In the genomic region with DNA sequence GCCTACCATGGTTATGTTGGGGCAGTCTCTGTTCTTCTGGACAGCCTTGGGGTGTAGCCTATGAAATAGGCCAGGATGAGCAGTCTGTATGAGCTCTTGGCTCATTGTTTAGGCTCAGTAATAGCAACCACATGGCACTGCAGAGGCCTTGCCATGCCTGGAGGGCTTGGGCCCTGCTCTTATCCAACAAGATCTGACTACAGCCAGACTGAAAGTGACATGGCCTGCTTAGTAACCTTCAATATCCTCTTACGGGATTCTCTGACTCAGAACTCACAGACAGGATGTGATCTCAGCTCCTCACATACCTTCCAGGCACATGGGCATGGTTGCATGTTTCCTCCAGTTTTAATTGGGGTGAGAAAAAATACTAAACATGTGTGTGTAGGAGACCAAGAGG, we compare ENCODE assay signal across 8 cellular contexts.
DNase-seq lines count a peak whose midpoint lies in the region; ATAC-seq and TF ChIP-seq lines count a peak whose summit lies in the region.

No MANE protein-coding gene starts in this region.

- POLR2A ChIA-PET in activated CD4-positive, alpha-beta T cell treated with anti-CD3 and anti-CD28 coated beads, Interleukin-2, amount 10 ng/mL, durations not matched to agents 7 days and 5 days (lab: Charles Lee) = interaction anchor here (0.6 kb wide), 1 partner anchor 835 kb away, joined by 5 read pairs; no protein-coding TSS in a partner anchor

- no peak for TF ChIP-seq EP300 in stomach (IDR thresholded peaks at IDR 0.05)

- no peak for TF ChIP-seq POLR2A in stomach (IDR thresholded peaks at IDR 0.05)

- H3K27ac Mint-ChIP-seq in activated CD4-positive, alpha-beta T cell treated with anti-CD3 and anti-CD28 coated beads, Interleukin-2, amount 10 ng/mL, durations not matched to agents 7 days and 5 days = peak overlapping the region; percentile 74
- H3K27ac Mint-ChIP-seq in endothelial cell (ENCODE audit: unreplicated experiment) = no peak overlapping the region

- peaks cover 17% of the 10 kb centered on the region for H3K4me1 Mint-ChIP-seq in activated CD4-positive, alpha-beta T cell treated with anti-CD3 and anti-CD28 coated beads, Interleukin-2, amount 10 ng/mL, durations not matched to agents 7 days and 5 days
- H3K4me1 Mint-ChIP-seq in endothelial cell (ENCODE audit: unreplicated experiment) = peaks cover 5% of the 10 kb centered on the region

- CTCF ChIA-PET in activated CD4-positive, alpha-beta T cell treated with anti-CD3 and anti-CD28 coated beads, Interleukin-2, amount 10 ng/mL, durations not matched to agents 7 days and 5 days (lab: Charles Lee) = interaction anchor here (0.6 to 1.2 kb wide), 6 partner anchors 9 to 327 kb away, joined by 3 to 4 read pairs (median 3); no protein-coding TSS in a partner anchor

- no peak for DNase-seq in heart right ventricle
- no peak for DNase-seq in right atrium auricular region (ENCODE audit: low spot score)
- DNase-seq in activated CD4-positive, alpha-beta T cell treated with anti-CD3 and anti-CD28 coated beads, Interleukin-2, amount 10 ng/mL, durations not matched to agents 7 days and 5 days = peak; percentile 49
- peak; percentile 98 for DNase-seq in fibroblast of peridontal ligament (ENCODE audit: extremely low read depth)
- DNase-seq in stimulated activated CD8-positive, alpha-beta memory T cell treated with anti-CD3 and anti-CD28 coated beads, Interleukin-2, amount 100 ng/mL, for 48 hours (ENCODE audit: low read depth in 2 of 2) = peak; percentile 26 to 28
- no peak for DNase-seq in endothelial cell (ENCODE audit: low spot score)
- no peak for DNase-seq in stomach

- peaks cover 0 to 24% (median 5%) of the 10 kb centered on the region in 9 donors for H3K4me1 ChIP-seq in heart right ventricle
- H3K4me1 ChIP-seq in right atrium auricular region = no peaks in the 10 kb centered on the region
- peaks cover 0 to 10% (median 1%) of the 10 kb centered on the region in 4 donors for H3K4me1 ChIP-seq in stomach

- H3K27me3 ChIP-seq in heart right ventricle (no peaks in the 10 kb centered on the region), right atrium auricular region (no peaks in the 10 kb centered on the region), stomach (no peaks in the 10 kb centered on the region)

- peaks cover 21% of the 10 kb centered on the region for H3K9me3 Mint-ChIP-seq in activated CD4-positive, alpha-beta T cell treated with anti-CD3 and anti-CD28 coated beads, Interleukin-2, amount 10 ng/mL, durations not matched to agents 7 days and 5 days
- no peaks in the 10 kb centered on the region for H3K9me3 Mint-ChIP-seq in endothelial cell (ENCODE audit: unreplicated experiment)

- peaks cover 8% of the 10 kb centered on the region for H3K36me3 Mint-ChIP-seq in activated CD4-positive, alpha-beta T cell treated with anti-CD3 and anti-CD28 coated beads, Interleukin-2, amount 10 ng/mL, durations not matched to agents 7 days and 5 days (ENCODE audit: low read depth)
- H3K36me3 Mint-ChIP-seq in endothelial cell (ENCODE audit: low read depth, unreplicated experiment) = no peaks in the 10 kb centered on the region

- ATAC-seq in heart right ventricle (peak in 5 of 8 donors; percentile 65 to 90 (median 70)), HG03139 (IDR thresholded peaks at IDR 0.05; ENCODE audit: unreplicated experiment) (peak; percentile 90)

- no peak overlapping the region for H3K4me3 Mint-ChIP-seq in activated CD4-positive, alpha-beta T cell treated with anti-CD3 and anti-CD28 coated beads, Interleukin-2, amount 10 ng/mL, durations not matched to agents 7 days and 5 days
- no peak overlapping the region for H3K4me3 Mint-ChIP-seq in endothelial cell (ENCODE audit: unreplicated experiment)

- H3K4me3 ChIP-seq in heart right ventricle (no peak overlapping the region), right atrium auricular region (no peak overlapping the region), stomach (no peak overlapping the region)

- H3K27ac ChIP-seq in heart right ventricle (peak overlapping the region in 3 of 10 donors; percentile 46 to 83 (median 54)), right atrium auricular region (peak overlapping the region in 1 of 2 donors; percentile 21), stomach (peak overlapping the region in 1 of 5 donors; percentile 33)

- H3K9me3 ChIP-seq in heart right ventricle (no peaks in the 10 kb centered on the region), right atrium auricular region (no peaks in the 10 kb centered on the region), stomach (no peaks in the 10 kb centered on the region)

- H3K27me3 Mint-ChIP-seq in activated CD4-positive, alpha-beta T cell treated with anti-CD3 and anti-CD28 coated beads, Interleukin-2, amount 10 ng/mL, durations not matched to agents 7 days and 5 days = no peaks in the 10 kb centered on the region
- H3K27me3 Mint-ChIP-seq in endothelial cell (ENCODE audit: unreplicated experiment) = no peaks in the 10 kb centered on the region

- no peak for TF ChIP-seq CTCF in heart right ventricle (IDR thresholded peaks at IDR 0.05)
- no peak for TF ChIP-seq CTCF in right atrium auricular region (IDR thresholded peaks at IDR 0.05)
- TF ChIP-seq CTCF in endothelial cell (IDR thresholded peaks at IDR 0.05; ENCODE audit: unreplicated experiment) = no peak
- no peak for TF ChIP-seq CTCF in stomach (IDR thresholded peaks at IDR 0.05)

- intact Hi-C loops in heart right ventricle (cut with DNase I) = loop anchor here in 1 of 10 donors (10.0 kb wide), 1 partner anchor 92 kb away; no protein-coding TSS in a partner anchor
- intact Hi-C loops in stomach (cut with DNase I; ENCODE audit: low total_unique reads) = no loop called here

- 49 to 62% methylated on average over 1 of the region's 1 CpG for WGBS in heart right ventricle, 2 donors
- WGBS in stomach, 5 donors = 58 to 87% (median 67%) methylated on average over 1 of the region's 1 CpG

- H3K36me3 ChIP-seq in heart right ventricle = no peaks in the 10 kb centered on the region
- H3K36me3 ChIP-seq in right atrium auricular region = no peaks in the 10 kb centered on the region
- no peaks in the 10 kb centered on the region for H3K36me3 ChIP-seq in stomach

Comparison
In these comparisons a context has a peak if more than half of its experiments do, and no peak if none do; other contexts are left out.
1. DNase-seq: peak in activated CD4-positive, alpha-beta T cell treated with anti-CD3 and anti-CD28 coated beads, Interleukin-2, amount 10 ng/mL, durations not matched to agents 7 days and 5 days (single experiment), fibroblast of peridontal ligament (single experiment) and stimulated activated CD8-positive, alpha-beta memory T cell treated with anti-CD3 and anti-CD28 coated beads, Interleukin-2, amount 100 ng/mL, for 48 hours (2 of 2); none in heart right ventricle (0 of 2), right atrium auricular region (single experiment), endothelial cell (single experiment) and stomach (single experiment).